In the genomic region with DNA sequence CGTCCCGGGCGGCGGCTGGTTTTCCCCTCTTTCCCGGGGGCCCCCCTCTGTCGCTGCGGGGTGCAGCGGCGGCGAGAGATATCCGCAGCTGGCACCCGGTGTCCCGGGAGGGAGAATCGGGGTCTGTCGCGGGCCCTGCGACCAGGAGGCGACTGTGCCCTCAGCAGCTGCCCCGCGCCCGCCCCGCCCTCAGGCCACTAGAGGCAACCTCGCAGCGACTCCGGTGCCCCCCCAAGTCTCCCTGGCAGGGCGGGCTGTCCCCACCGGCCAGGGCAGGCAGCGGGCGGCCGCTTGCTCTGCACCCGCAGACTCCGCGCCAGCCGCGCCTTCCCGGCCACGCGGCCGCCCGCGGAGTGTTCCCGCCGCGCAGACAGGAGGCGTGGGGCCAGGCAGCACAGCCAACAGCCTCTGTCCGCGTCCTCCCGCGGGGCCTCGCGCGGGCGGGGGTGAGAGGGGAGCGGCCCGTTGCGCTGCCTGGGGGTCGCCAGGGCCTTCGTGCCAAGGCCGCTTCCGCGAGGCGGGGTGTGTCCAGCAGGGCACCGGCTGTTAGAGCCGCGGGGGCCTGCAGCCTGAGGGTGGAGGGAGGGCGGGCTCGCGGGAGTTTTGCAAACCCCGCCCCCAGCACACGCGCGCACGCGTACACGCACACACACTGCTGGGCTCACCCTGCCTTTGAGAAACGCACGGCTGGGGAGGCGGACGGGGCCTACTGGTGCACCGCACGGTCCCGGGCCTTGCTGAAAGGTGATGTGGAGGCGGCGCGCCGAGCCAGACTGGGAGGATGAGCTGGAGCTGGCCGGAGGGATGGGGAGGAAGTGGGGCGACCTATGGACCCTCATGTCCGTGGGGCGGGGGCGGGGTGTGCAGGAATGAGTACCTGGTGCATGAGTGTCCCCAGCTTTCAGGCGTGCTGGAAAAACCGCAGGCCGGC, we compare ENCODE assay signal across 8 cellular contexts. TPM values are rescaled to one million over a fixed set of nuclear protein-coding genes. Genes with fewer than 3 reads are reported as not detected.
DNase-seq lines count a peak whose midpoint lies in the region; ATAC-seq, FAIRE-seq and TF ChIP-seq lines count a peak whose summit lies in the region.

No MANE protein-coding gene starts in this region.

- FAIRE-seq in RCC 7860 (lab: Jason Lieb, UNC): no peak

- H3K4me3 ChIP-seq in GM08714 (ENCODE audit: low read length): peak overlapping the region; percentile 46; the same call in 1 of the 2 replicates

- peak overlapping the region; percentile 82 for H3K27ac Mint-ChIP-seq in HFFc6

- peaks cover 11% of the 10 kb centered on the region for H3K36me3 Mint-ChIP-seq in HFFc6 (ENCODE audit: low read depth)

- no peaks in the 10 kb centered on the region for H3K9me3 Mint-ChIP-seq in HFFc6

- H3K4me3 Mint-ChIP-seq in HFFc6: peak overlapping the region; percentile 80

- H3K4me1 Mint-ChIP-seq in HFFc6 (ENCODE audit: low read depth): peaks cover 18% of the 10 kb centered on the region

- ATAC-seq in left cardiac atrium: peak; percentile 75 to 93

- intact Hi-C loops in left cardiac atrium (cut with DNase I): no loop called here

- peak; percentile 37; the same call in 1 of the 2 replicates for TF ChIP-seq CTCF in HFFc6 (IDR thresholded peaks at IDR 0.05)

- H3K27me3 Mint-ChIP-seq in HFFc6 (ENCODE audit: insufficient read depth): peaks cover 6% of the 10 kb centered on the region

- DNase-seq in HFFc6 (peak; percentile 47), RCC 7860 (ENCODE audit: low spot score) (peak; percentile 34), left cardiac atrium (peak; percentile 81), foreskin melanocyte (no peak), MV-4-11 (lab: John Stamatoyannopoulos, UW) (no peak)
- DNase-seq in activated naive CD4-positive, alpha-beta T cell treated with anti-CD3 and anti-CD28 coated beads, Interleukin-2, amount 50 U/mL, for 16 hours: peak; percentile 76
- DNase-seq in stimulated activated CD4-positive, alpha-beta T cell treated with anti-CD3 and anti-CD28 coated beads, Interleukin-12 subunit alpha, Interleukin-12 subunit beta, amount 100 ng/mL, for 24 hours (ENCODE audit: low read depth in 2 of 2): peak; percentile 25 to 45

RNA-seq across cellular contexts. Expression of a gene that starts 41.4 kb away (rescaled TPM):
- 1 to 10 TPM; 2.9 to 4.7 (median 3.9) TPM for total RNA-seq in HFFc6 (2021; fragmentation: NEBNext Ultra II Directional; extraction: Animal tissue kit (Norgen Biotek cat#: 25700))
- 1 to 10 TPM; 8.2 to 9.3 TPM for total RNA-seq in left cardiac atrium

Comparison
In these comparisons a context has a peak if more than half of its experiments do, and no peak if none do; other contexts are left out.
1. DNase-seq: peak in HFFc6 (single experiment), RCC 7860 (single experiment), activated naive CD4-positive, alpha-beta T cell treated with anti-CD3 and anti-CD28 coated beads, Interleukin-2, amount 50 U/mL, for 16 hours (single experiment), left cardiac atrium (single experiment) and stimulated activated CD4-positive, alpha-beta T cell treated with anti-CD3 and anti-CD28 coated beads, Interleukin-12 subunit alpha, Interleukin-12 subunit beta, amount 100 ng/mL, for 24 hours (2 of 2); none in foreskin melanocyte (single experiment) and MV-4-11 (single experiment).